32 cellular contexts compared by ENCODE assay signal in genomic region chr16:68984467-68984866, GRCh38.
"Had no signal": no experiment of that assay in that cellular context is flagged by ENCODE, and none has a peak within 500 bp of the region (broad histone marks: within the 10 kb centered on the region; RNA-seq: fewer than 3 reads in every experiment).

No MANE protein-coding gene starts in this region.

- H3K4me3 Mint-ChIP-seq: activated CD4-positive, alpha-beta memory T cell treated with anti-CD3 and anti-CD28 coated beads for 36 hours; activated CD4-positive, alpha-beta T cell treated with anti-CD3 and anti-CD28 coated beads for 36 hours; activated CD4-positive, alpha-beta T cell treated with anti-CD3 and anti-CD28 coated beads, Interleukin-2, amount 10 ng/mL, durations not matched to agents 24 days and 14 days; activated CD8-positive, alpha-beta memory T cell treated with anti-CD3 and anti-CD28 coated beads, Interleukin-2, amount 10 ng/mL, durations not matched to agents 7 days and 5 days; activated CD8-positive, alpha-beta T cell treated with anti-CD3 and anti-CD28 coated beads, Interleukin-2, amount 10 ng/mL, durations not matched to agents 7 days and 5 days; activated naive CD8-positive, alpha-beta T cell; activated T-helper 17 cell treated with anti-CD3 and anti-CD28 coated beads, Interleukin-2, amount 50 U/mL, for 72 hours; effector memory CD8-positive, alpha-beta T cell; T-helper 17 cell; T-helper 2 cell treated with Interferon-gamma antibody and Interleukin-4, amounts not matched to agents 5 μg/mL and 100 μg/mL, for 36 hours had no signal

- H3K27ac ChIP-seq: gastrocnemius medialis, heart left ventricle, WERI-Rb-1 had no signal

- H3K4me3 ChIP-seq: gastrocnemius medialis, heart left ventricle had no signal

- H3K9me3 Mint-ChIP-seq: activated CD4-positive, alpha-beta memory T cell treated with anti-CD3 and anti-CD28 coated beads for 36 hours; activated CD4-positive, alpha-beta T cell treated with anti-CD3 and anti-CD28 coated beads, Interleukin-2, amount 10 ng/mL, durations not matched to agents 24 days and 14 days; activated T-helper 17 cell treated with anti-CD3 and anti-CD28 coated beads, Interleukin-2, amount 50 U/mL, for 72 hours; effector memory CD8-positive, alpha-beta T cell; T-helper 2 cell treated with Interferon-gamma antibody and Interleukin-4, amounts not matched to agents 5 μg/mL and 100 μg/mL, for 36 hours had no signal

- H3K36me3 ChIP-seq: gastrocnemius medialis, WERI-Rb-1 had no signal

- H3K27ac Mint-ChIP-seq: activated CD4-positive, alpha-beta memory T cell treated with anti-CD3 and anti-CD28 coated beads for 36 hours; activated CD4-positive, alpha-beta T cell treated with anti-CD3 and anti-CD28 coated beads for 36 hours; activated CD4-positive, alpha-beta T cell treated with anti-CD3 and anti-CD28 coated beads, Interleukin-2, amount 10 ng/mL, durations not matched to agents 24 days and 14 days; activated CD8-positive, alpha-beta memory T cell treated with anti-CD3 and anti-CD28 coated beads, Interleukin-2, amount 10 ng/mL, durations not matched to agents 7 days and 5 days; activated CD8-positive, alpha-beta T cell treated with anti-CD3 and anti-CD28 coated beads, Interleukin-2, amount 10 ng/mL, durations not matched to agents 7 days and 5 days; activated naive CD8-positive, alpha-beta T cell; activated T-helper 17 cell treated with anti-CD3 and anti-CD28 coated beads, Interleukin-2, amount 50 U/mL, for 72 hours; effector memory CD8-positive, alpha-beta T cell; T-helper 17 cell; T-helper 2 cell treated with Interferon-gamma antibody and Interleukin-4, amounts not matched to agents 5 μg/mL and 100 μg/mL, for 36 hours had no signal

- H3K27me3 Mint-ChIP-seq: activated CD4-positive, alpha-beta memory T cell treated with anti-CD3 and anti-CD28 coated beads for 36 hours; activated CD4-positive, alpha-beta T cell treated with anti-CD3 and anti-CD28 coated beads for 36 hours; activated CD4-positive, alpha-beta T cell treated with anti-CD3 and anti-CD28 coated beads, Interleukin-2, amount 10 ng/mL, durations not matched to agents 24 days and 14 days; activated CD8-positive, alpha-beta memory T cell treated with anti-CD3 and anti-CD28 coated beads, Interleukin-2, amount 10 ng/mL, durations not matched to agents 7 days and 5 days; activated naive CD8-positive, alpha-beta T cell; activated T-helper 17 cell treated with anti-CD3 and anti-CD28 coated beads, Interleukin-2, amount 50 U/mL, for 72 hours; effector memory CD8-positive, alpha-beta T cell; T-helper 17 cell had no signal

- H3K4me1 ChIP-seq: gastrocnemius medialis, heart left ventricle had no signal

- ATAC-seq: activated CD4-positive, alpha-beta T cell treated with anti-CD3 and anti-CD28 coated beads for 36 hours; activated CD8-positive, alpha-beta memory T cell treated with anti-CD3 and anti-CD28 coated beads, Interleukin-2, amount 10 ng/mL, durations not matched to agents 7 days and 5 days; activated CD8-positive, alpha-beta T cell treated with anti-CD3 and anti-CD28 coated beads, Interleukin-2, amount 10 ng/mL, durations not matched to agents 7 days and 5 days; activated T-helper 17 cell treated with anti-CD3 and anti-CD28 coated beads, Interleukin-2, amount 50 U/mL, for 72 hours; effector memory CD8-positive, alpha-beta T cell; gastrocnemius medialis; heart left ventricle; T-helper 17 cell had no signal

- DNase-seq: activated CD4-positive, alpha-beta memory T cell treated with anti-CD3 and anti-CD28 coated beads for 36 hours; activated CD4-positive, alpha-beta T cell treated with anti-CD3 and anti-CD28 coated beads for 36 hours; activated CD4-positive, alpha-beta T cell treated with anti-CD3 and anti-CD28 coated beads, Interleukin-2, amount 10 ng/mL, durations not matched to agents 24 days and 14 days; activated CD4-positive, CD25-positive, alpha-beta regulatory T cell; activated CD4-positive, CD25-positive, alpha-beta regulatory T cell treated with anti-CD3 and anti-CD28 coated beads, Interleukin-2, amount 50 U/mL, for 72 hours; activated CD8-positive, alpha-beta memory T cell treated with anti-CD3 and anti-CD28 coated beads, Interleukin-2, amount 10 ng/mL, durations not matched to agents 7 days and 5 days; activated CD8-positive, alpha-beta memory T cell treated with anti-CD3 and anti-CD28 coated beads, Interleukin-2, amount 50 U/mL, for 4 hours; activated CD8-positive, alpha-beta T cell treated with anti-CD3 and anti-CD28 coated beads, Interleukin-2, amount 10 ng/mL, durations not matched to agents 7 days and 5 days; activated effector memory CD4-positive, alpha-beta T cell treated with Interleukin-2 at 50 U/mL for 16 hours; activated gamma-delta T cell treated with Interleukin-2 at 50 U/mL for 16 hours; activated naive CD4-positive, alpha-beta T cell treated with anti-CD3 and anti-CD28 coated beads, Interleukin-2, amount 50 U/mL, for 16 hours; activated naive CD4-positive, alpha-beta T cell treated with Interleukin-2 at 50 U/mL for 16 hours; activated T-cell treated with anti-CD3 and anti-CD28 coated beads, Interleukin-2, amount 50 U/mL, for 1 hour; amniotic stem cell; anterior cingulate cortex; caudate nucleus; cortex of kidney; dermis blood vessel endothelial cell; effector CD4-positive, alpha-beta T cell; effector memory CD8-positive, alpha-beta T cell; gastrocnemius medialis; glutamatergic neuron; heart left ventricle; T-helper 1 cell; T-helper 17 cell; T1000; WERI-Rb-1 had no signal

- H3K9me3 ChIP-seq: gastrocnemius medialis, heart left ventricle had no signal

- H3K27me3 ChIP-seq: gastrocnemius medialis, heart left ventricle had no signal

- FAIRE-seq: astrocyte, colon had no signal

- H3K4me1 Mint-ChIP-seq: activated CD4-positive, alpha-beta T cell treated with anti-CD3 and anti-CD28 coated beads for 36 hours; activated CD4-positive, alpha-beta T cell treated with anti-CD3 and anti-CD28 coated beads, Interleukin-2, amount 10 ng/mL, durations not matched to agents 24 days and 14 days; activated CD8-positive, alpha-beta memory T cell treated with anti-CD3 and anti-CD28 coated beads, Interleukin-2, amount 10 ng/mL, durations not matched to agents 7 days and 5 days; activated T-helper 17 cell treated with anti-CD3 and anti-CD28 coated beads, Interleukin-2, amount 50 U/mL, for 72 hours had no signal
